8 cellular contexts compared by ENCODE assay signal in genomic region chr2:118371500-118371899, GRCh38.
DNase-seq lines count a peak whose midpoint lies in the region; ATAC-seq and TF ChIP-seq lines count a peak whose summit lies in the region.

No MANE protein-coding gene starts in this region.

- CTCF ChIA-PET in A673 (lab: Charles Lee), result interaction anchor here (0.6 kb wide), 1 partner anchor 484 kb away, joined by 3 read pairs; no protein-coding TSS in a partner anchor
- CTCF ChIA-PET in CD4-positive, alpha-beta memory T cell (lab: Charles Lee; ENCODE audit: partially characterized antibody), result no interaction called here

- no peak overlapping the region for H3K4me2 ChIP-seq in neural progenitor cell

- H3K4me3 Mint-ChIP-seq in neural progenitor cell, result peak overlapping the region; percentile 15
- no peak overlapping the region for H3K4me3 Mint-ChIP-seq in CD4-positive, alpha-beta memory T cell

- peak; percentile 34; the same call in 1 of the 2 replicates for TF ChIP-seq CTCF in A673 (conservative IDR thresholded peaks at IDR 0.05; ENCODE audit: low read depth, low read length)
- TF ChIP-seq CTCF in GM12873 (IDR thresholded peaks at IDR 0.05; ENCODE audit: insufficient read depth, low read depth, low read length, missing control alignments), result peak; percentile 66
- peak; percentile 69 for TF ChIP-seq CTCF in LNCaP clone FGC (IDR thresholded peaks at IDR 0.05; ENCODE audit: control insufficient read depth, extremely low read depth, insufficient read depth)
- peak; percentile 81 for TF ChIP-seq CTCF in cardiac fibroblast (IDR thresholded peaks at IDR 0.05; ENCODE audit: low read depth, low read length)
- peak; percentile 77 for TF ChIP-seq CTCF in neural progenitor cell (IDR thresholded peaks at IDR 0.05)

- H3K9ac ChIP-seq in neural progenitor cell, result no peak overlapping the region

- H3K27me3 ChIP-seq in A673 (replicated peaks; ENCODE audit: insufficient read depth, low read depth, low read length, poor library complexity), result no peaks in the 10 kb centered on the region
- H3K27me3 ChIP-seq in neural progenitor cell, result peaks cover 100% of the 10 kb centered on the region
- no peaks in the 10 kb centered on the region for H3K27me3 ChIP-seq in CD4-positive, alpha-beta memory T cell (ENCODE audit: insufficient read depth, low read length)

- POLR2A ChIA-PET in A673 (lab: Charles Lee; ENCODE audit: low non-redundant PET), result no interaction called here
- POLR2A ChIA-PET in CD4-positive, alpha-beta memory T cell (lab: Charles Lee; ENCODE audit: partially characterized antibody), result no interaction called here

- no TSS peak for BruUV-seq in A673 (replicated peaks; lab: Mats Ljungman, UMichigan)

- no peak overlapping the region for H3K27ac Mint-ChIP-seq in neural progenitor cell
- no peak overlapping the region for H3K27ac Mint-ChIP-seq in CD4-positive, alpha-beta memory T cell

- H3K9me3 Mint-ChIP-seq in neural progenitor cell, result no peaks in the 10 kb centered on the region
- H3K9me3 Mint-ChIP-seq in CD4-positive, alpha-beta memory T cell, result no peaks in the 10 kb centered on the region

- H3F3A ChIP-seq in neural progenitor cell (ENCODE audit: low read depth), result peaks cover 18% of the 10 kb centered on the region

- no peaks in the 10 kb centered on the region for H3K36me3 Mint-ChIP-seq in neural progenitor cell
- no peaks in the 10 kb centered on the region for H3K36me3 Mint-ChIP-seq in CD4-positive, alpha-beta memory T cell

- peaks cover 63% of the 10 kb centered on the region for H4K20me1 ChIP-seq in neural progenitor cell (ENCODE audit: low read depth)

- H3K27ac ChIP-seq in A673 (ENCODE audit: low read depth, low read length, poor library complexity, severe bottlenecking) (no peak overlapping the region), neural progenitor cell (no peak overlapping the region)
- no peak overlapping the region for H3K27ac ChIP-seq in CD4-positive, alpha-beta memory T cell (ENCODE audit: low read depth, low read length)

- peaks cover 19% of the 10 kb centered on the region for H3K27me3 Mint-ChIP-seq in neural progenitor cell (ENCODE audit: insufficient read depth, low read depth)
- peaks cover 13 to 33% of the 10 kb centered on the region in 2 donors for H3K27me3 Mint-ChIP-seq in CD4-positive, alpha-beta memory T cell

- H3K4me1 ChIP-seq in A673 (ENCODE audit: insufficient read depth, low read length, poor library complexity, severe bottlenecking) (no peaks in the 10 kb centered on the region), neural progenitor cell (peaks cover 12% of the 10 kb centered on the region)
- H3K4me1 ChIP-seq in CD4-positive, alpha-beta memory T cell (ENCODE audit: insufficient read depth, low read length), result no peaks in the 10 kb centered on the region

- H3K4me3 ChIP-seq in A673 (ENCODE audit: low read depth, low read length, poor library complexity, severe bottlenecking) (no peak overlapping the region), LNCaP clone FGC (ENCODE audit: low read depth, low read length) (no peak overlapping the region), cardiac fibroblast (replicated peaks in 1 of 2; ENCODE audit: low read depth in 2 of 2, low read length in 2 of 2) (no peak overlapping the region), neural progenitor cell (no peak overlapping the region)
- H3K4me3 ChIP-seq in CD4-positive, alpha-beta memory T cell (ENCODE audit: low read length in 2 of 2), result no peak overlapping the region

- intact Hi-C loops in A673 (cut with micrococcal nuclease; ENCODE audit: unreplicated experiment), result loop anchor here (10.0 kb wide), 1 partner anchor 483 kb away; no protein-coding TSS in a partner anchor
- intact Hi-C loops in CD4-positive, alpha-beta memory T cell (cut with micrococcal nuclease), result no loop called here

- H2AFZ ChIP-seq in neural progenitor cell (replicated peaks), result no peak overlapping the region

- peaks cover 38% of the 10 kb centered on the region for H3K4me1 Mint-ChIP-seq in neural progenitor cell
- no peaks in the 10 kb centered on the region for H3K4me1 Mint-ChIP-seq in CD4-positive, alpha-beta memory T cell

- H3K36me3 ChIP-seq in A673 (ENCODE audit: insufficient read depth, low read length, poor library complexity, severe bottlenecking) (no peaks in the 10 kb centered on the region), neural progenitor cell (no peaks in the 10 kb centered on the region)
- no peaks in the 10 kb centered on the region for H3K36me3 ChIP-seq in CD4-positive, alpha-beta memory T cell (ENCODE audit: insufficient read depth, low read length)

- DNase-seq in A673 (ENCODE audit: low spot score) (peak; percentile 9), LNCaP clone FGC (ENCODE audit: low read depth) (no peak), cardiac fibroblast (ENCODE audit: low read depth in 2 of 2) (peak; percentile 34 to 65), neural progenitor cell (ENCODE audit: low spot score) (peak; percentile 84), GM19240 (ENCODE audit: insufficient read length, low spot score) (no peak)
- no peak for DNase-seq in CD4-positive, alpha-beta memory T cell

- no peak for ATAC-seq in HG03469 (IDR thresholded peaks at IDR 0.05; ENCODE audit: unreplicated experiment)

- H3K9me3 ChIP-seq in A673 (ENCODE audit: low read depth, low read length, poor library complexity, severe bottlenecking) (no peaks in the 10 kb centered on the region), neural progenitor cell (ENCODE audit: low read depth) (no peaks in the 10 kb centered on the region)
- no peaks in the 10 kb centered on the region for H3K9me3 ChIP-seq in CD4-positive, alpha-beta memory T cell (ENCODE audit: control insufficient read depth in 1 of 2, low read length in 2 of 2)

- H3K79me2 ChIP-seq in neural progenitor cell (ENCODE audit: low read depth), result no peaks in the 10 kb centered on the region

Comparison
In these comparisons a context has a peak if more than half of its experiments do, and no peak if none do; other contexts are left out.
1. DNase-seq: peak in A673 (single experiment), cardiac fibroblast (2 of 2) and neural progenitor cell (single experiment); none in LNCaP clone FGC (single experiment), CD4-positive, alpha-beta memory T cell (0 of 5) and GM19240 (single experiment).
2. Peak in every context shown above with its lines, with median percentiles within 50 percentile points of each other: CTCF ChIP-seq.